In genomic region chr1:222346955-222347354, GRCh38 we compare ENCODE assay signal across 20 cellular contexts.
"Had no signal": no experiment of that assay in that cellular context is flagged by ENCODE, and none has a peak within 500 bp of the region (broad histone marks: within the 10 kb centered on the region; RNA-seq: fewer than 3 reads in every experiment).

No MANE protein-coding gene starts in this region.

- H3K4me3 Mint-ChIP-seq: IgD-negative memory B cell had no signal

- H3K4me1 Mint-ChIP-seq: IgD-negative memory B cell had no signal

- DNase-seq: Kasumi-1; MM.1S; NCI-H1417; NCI-H1436 treated with DMSO at 0.1 percent for 48 hours; NCI-H187 treated with DMSO at 0.1 percent for 48 hours; NCI-H2029 treated with DMSO at 0.1 percent for 48 hours; NCI-H345; NCI-H510A treated with DMSO at 0.1 percent for 48 hours; NK-92 treated with Interleukin-12 subunit alpha and Interleukin-12 subunit beta, amount 100 ng/mL, for 24 hours; OCI-M1; PC-9; Peyer's patch; SHP77 treated with DMSO at 0.1 percent for 48 hours; SJCRH30 had no signal

- ATAC-seq: K562, Right ventricle myocardium inferior, SK-N-SH treated with all-trans-retinoic acid at 6 μM for 48 hours had no signal

- H3K27ac ChIP-seq: HL-60, KMS-11, PC-9, Peyer's patch, SJCRH30 had no signal

- H3K27ac Mint-ChIP-seq: IgD-negative memory B cell had no signal
